28 cellular contexts compared by ENCODE assay signal in genomic region chr11:123439616-123440015, GRCh38. TPM values are rescaled to one million over a fixed set of nuclear protein-coding genes. Genes with fewer than 3 reads are reported as not detected.
DNase-seq lines count a peak whose midpoint lies in the region; ATAC-seq and TF ChIP-seq lines count a peak whose summit lies in the region.
"Had no signal": no experiment of that assay in that cellular context is flagged by ENCODE, and none has a peak within 500 bp of the region (broad histone marks: within the 10 kb centered on the region; RNA-seq: fewer than 3 reads in every experiment).

No MANE protein-coding gene starts in this region.

- no peak overlapping the region for H3K18ac ChIP-seq in IMR-90 (ENCODE audit: low read depth, low read length)

- no CpG with 5 or more reads among the region's 4 CpGs for WGBS in IMR-90 (ENCODE audit: extremely low coverage in 2 of 2, insufficient read length in 1 of 2), 2 experiments

- H3K4me1 Mint-ChIP-seq in activated T-cell treated with anti-CD3 and anti-CD28 coated beads, Interleukin-2, amount 50 U/mL, for 72 hours (ENCODE audit: low read depth): peaks cover 61% of the 10 kb centered on the region
- H3K4me1 Mint-ChIP-seq in activated T-cell treated with anti-CD3 and anti-CD28 coated beads, Interleukin-2, amount 50 U/mL, for 4 hours (ENCODE audit: low read depth): peaks cover 23% of the 10 kb centered on the region
- H3K4me1 Mint-ChIP-seq in activated CD4-positive, alpha-beta memory T cell treated with anti-CD3 and anti-CD28 coated beads for 36 hours (ENCODE audit: low read depth): peaks cover 63% of the 10 kb centered on the region
- H3K4me1 Mint-ChIP-seq: activated B cell treated with CpG ODN at 0.5 μM for 24 hours had no signal

- H3K27ac ChIP-seq in IMR-90 (ENCODE audit: insufficient read depth, low read length) (no peak overlapping the region), osteoblast (ENCODE audit: low read depth, low read length) (peak overlapping the region; percentile 21)
- H3K27ac ChIP-seq: C4-2B, coronary artery, heart left ventricle, ovary, right atrium auricular region had no signal

- peaks cover 92% of the 10 kb centered on the region for H3K79me2 ChIP-seq in osteoblast (ENCODE audit: insufficient read depth, low read length)

- peaks cover 14 to 29% of the 10 kb centered on the region in 2 donors for H3K36me3 Mint-ChIP-seq in activated T-cell treated with anti-CD3 and anti-CD28 coated beads, Interleukin-2, amount 50 U/mL, for 72 hours (ENCODE audit: insufficient read depth in 2 of 2)
- H3K36me3 Mint-ChIP-seq in activated T-cell treated with anti-CD3 and anti-CD28 coated beads, Interleukin-2, amount 50 U/mL, for 4 hours (ENCODE audit: insufficient read depth): peaks cover 2% of the 10 kb centered on the region
- peaks cover 31% of the 10 kb centered on the region for H3K36me3 Mint-ChIP-seq in activated CD4-positive, alpha-beta memory T cell treated with anti-CD3 and anti-CD28 coated beads for 36 hours

- POLR2A ChIA-PET in IMR-90 (lab: Charles Lee; ENCODE audit: unreplicated experiment): no interaction called here
- POLR2A ChIA-PET in activated CD4-positive, alpha-beta memory T cell treated with anti-CD3 and anti-CD28 coated beads for 36 hours (lab: Charles Lee): interaction anchor here (1.3 kb wide), 1 partner anchor 12 kb away, joined by 3 read pairs; no protein-coding TSS in a partner anchor

- H2AK5ac ChIP-seq in IMR-90 (ENCODE audit: low read depth, low read length): no peak overlapping the region; the same call in 1 of the 2 replicates

- H3K4ac ChIP-seq in IMR-90 (ENCODE audit: low read depth, low read length): no peak overlapping the region

- H3K56ac ChIP-seq in IMR-90 (ENCODE audit: extremely low read depth, insufficient read depth, low read length): no peak overlapping the region

- no peaks in the 10 kb centered on the region for H3K27me3 ChIP-seq in IMR-90 (ENCODE audit: control insufficient read depth, insufficient read depth, low read length)
- no peaks in the 10 kb centered on the region for H3K27me3 ChIP-seq in osteoblast (ENCODE audit: insufficient read depth, low read length)
- H3K27me3 ChIP-seq: heart left ventricle, ovary, right atrium auricular region, tibial nerve had no signal

- no peak overlapping the region for H2AFZ ChIP-seq in IMR-90 (replicated peaks; ENCODE audit: low read length, poor library complexity)
- peak overlapping the region; percentile 53 for H2AFZ ChIP-seq in osteoblast (ENCODE audit: low read length)

- intact Hi-C loops in IMR-90 (cut with micrococcal nuclease): no loop called here
- intact Hi-C loops in activated CD4-positive, alpha-beta memory T cell treated with anti-CD3 and anti-CD28 coated beads for 36 hours (cut with micrococcal nuclease): no loop called here

- 0 out of 2 replicates have a peak, but pooled peaks cover 5% of the 10 kb centered on the region for H3K9me1 ChIP-seq in IMR-90 (ENCODE audit: insufficient read depth, low read length)

- TF ChIP-seq CTCF in IMR-90 (conservative IDR thresholded peaks at IDR 0.05; ENCODE audit: low read depth, low read length): no peak
- no peak for TF ChIP-seq CTCF in osteoblast (IDR thresholded peaks at IDR 0.05; ENCODE audit: extremely low read depth, low read depth, low read length)

- peak overlapping the region; percentile 45; the same call in 1 of the 2 replicates for H3K23ac ChIP-seq in IMR-90 (ENCODE audit: low read depth, low read length)

- peaks cover 23 to 41% of the 10 kb centered on the region in 2 experiments for H3K79me1 ChIP-seq in IMR-90 (ENCODE audit: low read depth in 1 of 2, low read length in 2 of 2)

- H2AK9ac ChIP-seq in IMR-90 (replicated peaks; ENCODE audit: low read depth, low read length, poor library complexity): no peak overlapping the region

- in situ Hi-C loops in IMR-90 (cut with MboI; ENCODE audit: low sequenced_read_pairs): no loop called here

- no peak overlapping the region; a peak in 1 of 4 replicates for H4K8ac ChIP-seq in IMR-90 (ENCODE audit: low read depth in 2 of 2, low read length in 2 of 2)

- no peak for TF ChIP-seq POLR2A in IMR-90 (IDR thresholded peaks at IDR 0.05; ENCODE audit: low read depth, low read length)

- no peak for TF ChIP-seq RAD21 in IMR-90 (IDR thresholded peaks at IDR 0.05; ENCODE audit: low read length)

- no peak overlapping the region for H2BK5ac ChIP-seq in IMR-90 (ENCODE audit: low read depth, low read length, poor library complexity, severe bottlenecking)

- DNase-seq in activated T-cell treated with anti-CD3 and anti-CD28 coated beads, Interleukin-2, amount 50 U/mL, for 72 hours: peak; percentile 37 to 39
- no peak for DNase-seq in activated T-cell treated with anti-CD3 and anti-CD28 coated beads, Interleukin-2, amount 50 U/mL, for 4 hours
- DNase-seq in IMR-90: no peak
- peak; percentile 46 for DNase-seq in activated CD4-positive, alpha-beta memory T cell treated with anti-CD3 and anti-CD28 coated beads for 36 hours
- no peak for DNase-seq in osteoblast (ENCODE audit: insufficient read length, low spot score, missing footprints)
- no peak for DNase-seq in C1 segment of cervical spinal cord (lab: John Stamatoyannopoulos, UW)
- no peak for DNase-seq in cerebellar nuclear complex (lab: John Stamatoyannopoulos, UW)
- DNase-seq: ACHN; activated B cell treated with CpG ODN at 0.5 μM for 24 hours; activated gamma-delta T cell; amniotic stem cell; effector memory CD8-positive, alpha-beta T cell; foreskin fibroblast; heart left ventricle; Kasumi-1; mesenchymal stem cell; NCI-H1092 treated with DMSO at 0.1 percent for 48 hours; NCI-H1930; ovary; stimulated activated CD4-positive, alpha-beta T cell treated with anti-CD3 and anti-CD28 coated beads, Interleukin-4, amount 100 ng/mL, for 4 hours; stimulated activated naive CD4-positive, alpha-beta T cell treated with Interleukin-2 at 50 U/mL for 16 hours; T-helper 9 cell had no signal

- CTCF ChIA-PET in IMR-90 (lab: Yijun Ruan, JAX): interaction anchor here (1.4 kb wide), 1 partner anchor 11 kb away, joined by 5 read pairs; no protein-coding TSS in a partner anchor
- CTCF ChIA-PET in activated CD4-positive, alpha-beta memory T cell treated with anti-CD3 and anti-CD28 coated beads for 36 hours (lab: Charles Lee): interaction anchor here (0.6 to 2.3 kb wide), 6 partner anchors 11 to 178 kb away, joined by 3 to 9 read pairs (median 4); no protein-coding TSS in a partner anchor

- H2BK20ac ChIP-seq in IMR-90 (ENCODE audit: low read depth, low read length): no peak overlapping the region

- no TSS peak for BruUV-seq in IMR-90 (replicated peaks; lab: Mats Ljungman, UMichigan)

- no peak overlapping the region for H3K9ac ChIP-seq in IMR-90 (ENCODE audit: low read depth, low read length)

- H4K91ac ChIP-seq in IMR-90 (ENCODE audit: insufficient read depth, low read depth, low read length): no peak overlapping the region

- ATAC-seq in activated T-cell treated with anti-CD3 and anti-CD28 coated beads, Interleukin-2, amount 50 U/mL, for 72 hours (replicated peaks in 1 of 2): peak; percentile 49 to 61
- ATAC-seq in activated T-cell treated with anti-CD3 and anti-CD28 coated beads, Interleukin-2, amount 50 U/mL, for 4 hours: no peak
- no peak for ATAC-seq in IMR-90 (ENCODE audit: low read depth)
- ATAC-seq in HG02642 (IDR thresholded peaks at IDR 0.05; ENCODE audit: poor library complexity, unreplicated experiment): no peak
- ATAC-seq: effector memory CD8-positive, alpha-beta T cell; heart left ventricle; SK-N-SH treated with all-trans-retinoic acid at 6 μM for 48 hours had no signal

- H3K36me3 ChIP-seq in IMR-90 (ENCODE audit: control insufficient read depth, insufficient read depth, low read length) (no peaks in the 10 kb centered on the region), osteoblast (ENCODE audit: insufficient read depth, low read length) (peaks cover 10% of the 10 kb centered on the region)
- H3K36me3 ChIP-seq: heart left ventricle, ovary, right atrium auricular region, tibial nerve had no signal

- H4K5ac ChIP-seq in IMR-90 (ENCODE audit: low read depth, low read length): no peak overlapping the region

- dilution Hi-C loops in IMR-90 (cut with HindIII; ENCODE audit: low sequenced_read_pairs, unreplicated experiment): no loop called here

- no peak overlapping the region for H2BK15ac ChIP-seq in IMR-90 (ENCODE audit: low read depth, low read length)

- H3K4me1 ChIP-seq in IMR-90 (ENCODE audit: control insufficient read depth, insufficient read depth, low read length): peaks cover 8% of the 10 kb centered on the region
- H3K4me1 ChIP-seq in osteoblast (ENCODE audit: insufficient read depth, low read length): peaks cover 24% of the 10 kb centered on the region
- H3K4me1 ChIP-seq: right atrium auricular region, tibial nerve had no signal

- H3K9me3 ChIP-seq in IMR-90 (ENCODE audit: control insufficient read depth, insufficient read depth, low read length): no peaks in the 10 kb centered on the region
- H3K9me3 ChIP-seq in osteoblast (ENCODE audit: low read depth, low read length): no peaks in the 10 kb centered on the region
- H3K9me3 ChIP-seq: heart left ventricle, ovary, right atrium auricular region, tibial nerve had no signal

- no peaks in the 10 kb centered on the region for H3K27me3 Mint-ChIP-seq in activated T-cell treated with anti-CD3 and anti-CD28 coated beads, Interleukin-2, amount 50 U/mL, for 72 hours (ENCODE audit: low read depth)
- H3K27me3 Mint-ChIP-seq in activated T-cell treated with anti-CD3 and anti-CD28 coated beads, Interleukin-2, amount 50 U/mL, for 4 hours (ENCODE audit: low read depth): no peaks in the 10 kb centered on the region
- no peaks in the 10 kb centered on the region for H3K27me3 Mint-ChIP-seq in activated CD4-positive, alpha-beta memory T cell treated with anti-CD3 and anti-CD28 coated beads for 36 hours
- H3K27me3 Mint-ChIP-seq: activated B cell treated with CpG ODN at 0.5 μM for 24 hours; effector memory CD8-positive, alpha-beta T cell had no signal

- no peaks in the 10 kb centered on the region for H4K20me1 ChIP-seq in IMR-90 (ENCODE audit: insufficient read depth, low read length)
- peaks cover 12% of the 10 kb centered on the region for H4K20me1 ChIP-seq in osteoblast (ENCODE audit: insufficient read depth, low read length)

- H3K4me2 ChIP-seq in IMR-90 (ENCODE audit: low read depth, low read length): no peak overlapping the region
- peak overlapping the region; percentile 15 for H3K4me2 ChIP-seq in osteoblast (ENCODE audit: insufficient read depth, low read length)

- H3K4me3 ChIP-seq in IMR-90 (ENCODE audit: insufficient read depth, low read depth, low read length) (no peak overlapping the region), osteoblast (ENCODE audit: insufficient read depth, low read length) (no peak overlapping the region)
- H3K4me3 ChIP-seq: coronary artery, heart left ventricle, ovary, right atrium auricular region, tibial nerve had no signal

- peak overlapping the region; percentile 49 for H3K27ac Mint-ChIP-seq in activated T-cell treated with anti-CD3 and anti-CD28 coated beads, Interleukin-2, amount 50 U/mL, for 72 hours
- peak overlapping the region; percentile 38 for H3K27ac Mint-ChIP-seq in activated CD4-positive, alpha-beta memory T cell treated with anti-CD3 and anti-CD28 coated beads for 36 hours
- H3K27ac Mint-ChIP-seq: activated B cell treated with CpG ODN at 0.5 μM for 24 hours; effector memory CD8-positive, alpha-beta T cell had no signal

- peak overlapping the region; percentile 25 to 39 for H3K4me3 Mint-ChIP-seq in activated T-cell treated with anti-CD3 and anti-CD28 coated beads, Interleukin-2, amount 50 U/mL, for 72 hours
- H3K4me3 Mint-ChIP-seq in activated T-cell treated with anti-CD3 and anti-CD28 coated beads, Interleukin-2, amount 50 U/mL, for 4 hours: no peak overlapping the region
- H3K4me3 Mint-ChIP-seq in activated CD4-positive, alpha-beta memory T cell treated with anti-CD3 and anti-CD28 coated beads for 36 hours: no peak overlapping the region
- H3K4me3 Mint-ChIP-seq: activated B cell treated with CpG ODN at 0.5 μM for 24 hours; effector memory CD8-positive, alpha-beta T cell had no signal

- no peak overlapping the region for H2BK120ac ChIP-seq in IMR-90 (ENCODE audit: low read depth, low read length)

- 0 out of 2 replicates have a peak overlapping the region, but pooled peaks have one; percentile 29 for H3K14ac ChIP-seq in IMR-90 (replicated peaks; ENCODE audit: low read depth, low read length)

- H3K9me3 Mint-ChIP-seq in activated T-cell treated with anti-CD3 and anti-CD28 coated beads, Interleukin-2, amount 50 U/mL, for 72 hours: peaks cover 2% of the 10 kb centered on the region in 2 donors
- no peaks in the 10 kb centered on the region for H3K9me3 Mint-ChIP-seq in activated T-cell treated with anti-CD3 and anti-CD28 coated beads, Interleukin-2, amount 50 U/mL, for 4 hours
- peaks cover 2% of the 10 kb centered on the region for H3K9me3 Mint-ChIP-seq in activated CD4-positive, alpha-beta memory T cell treated with anti-CD3 and anti-CD28 coated beads for 36 hours
- H3K9me3 Mint-ChIP-seq: activated B cell treated with CpG ODN at 0.5 μM for 24 hours; effector memory CD8-positive, alpha-beta T cell had no signal

RNA-seq across cellular contexts. Expression of gene GRAMD1B, which starts 9.5 kb away (rescaled TPM):
- 100 to 1,000 TPM in 1 of 2 donors, 10 to 100 TPM in 1; 64.0 to 107 TPM for total RNA-seq in activated T-cell treated with anti-CD3 and anti-CD28 coated beads, Interleukin-2, amount 50 U/mL, for 72 hours
- total RNA-seq in activated T-cell treated with anti-CD3 and anti-CD28 coated beads, Interleukin-2, amount 50 U/mL, for 4 hours: 10 to 100 TPM; 20.2 to 24.4 (median 23.7) TPM
- total RNA-seq in IMR-90 (2012; rRNA removed) (6.1 and 7.2 TPM in 2 replicates), osteoblast (15.2 and 16.8 TPM in 2 replicates)
- polyA plus RNA-seq in IMR-90 (2012; rRNA removed): 7.1 and 9.2 TPM in 2 replicates
- polyA plus RNA-seq in IMR-90 (2012; cell fraction: cytosol; rRNA removed): 3.9 and 6.4 TPM in 2 replicates
- 26.9 and 28.8 TPM in 2 replicates for polyA plus RNA-seq in IMR-90 (2012; cell fraction: nucleus; rRNA removed; ENCODE audit: low replicate concordance)
- total RNA-seq in activated CD4-positive, alpha-beta memory T cell treated with anti-CD3 and anti-CD28 coated beads for 36 hours: 10 to 100 TPM; 36.8 to 39.0 TPM

Comparison
In these comparisons a context has a peak if more than half of its experiments do, and no peak if none do; other contexts are left out.
1. ATAC-seq: peak in activated T-cell treated with anti-CD3 and anti-CD28 coated beads, Interleukin-2, amount 50 U/mL, for 72 hours (2 of 2); none in activated T-cell treated with anti-CD3 and anti-CD28 coated beads, Interleukin-2, amount 50 U/mL, for 4 hours (0 of 2), IMR-90 (single experiment) and HG02642 (single experiment).
2. DNase-seq: peak in activated T-cell treated with anti-CD3 and anti-CD28 coated beads, Interleukin-2, amount 50 U/mL, for 72 hours (2 of 2) and activated CD4-positive, alpha-beta memory T cell treated with anti-CD3 and anti-CD28 coated beads for 36 hours (single experiment); none in activated T-cell treated with anti-CD3 and anti-CD28 coated beads, Interleukin-2, amount 50 U/mL, for 4 hours (single experiment), IMR-90 (single experiment), osteoblast (single experiment), C1 segment of cervical spinal cord (0 of 14) and cerebellar nuclear complex (0 of 2).
3. H3K4me3 Mint-ChIP-seq: peak in activated T-cell treated with anti-CD3 and anti-CD28 coated beads, Interleukin-2, amount 50 U/mL, for 72 hours (2 of 2); none in activated T-cell treated with anti-CD3 and anti-CD28 coated beads, Interleukin-2, amount 50 U/mL, for 4 hours (single experiment) and activated CD4-positive, alpha-beta memory T cell treated with anti-CD3 and anti-CD28 coated beads for 36 hours (single experiment).